In genomic region chr7:38929460-38930171, GRCh38 we compare ENCODE assay signal across 1 cellular context.
TF ChIP-seq lines count a peak whose summit lies in the region.

No MANE protein-coding gene starts in this region.

TF ChIP-seq in K562, 482 proteins besides CTCF, POLR2A, EP300 and RAD21 (continues in another document):
- no peak for TF ChIP-seq ZNF282 (CRISPR knock-in tag; IDR thresholded peaks at IDR 0.05)
- no peak for TF ChIP-seq LCOR (CRISPR knock-in tag; IDR thresholded peaks at IDR 0.05)
- peak; percentile 67; the same call in 1 of the 2 replicates for TF ChIP-seq L3MBTL2 (IDR thresholded peaks at IDR 0.05)
- no peak for TF ChIP-seq FOXK2 (conservative IDR thresholded peaks at IDR 0.05 in 1 of 2, IDR thresholded peaks at IDR 0.05 in 1 of 2; ENCODE audit: low read depth in 2 of 2)
- TF ChIP-seq YY1 (IDR thresholded peaks at IDR 0.05; ENCODE audit: borderline replicate concordance in 1 of 3, control insufficient read depth in 1 of 3, extremely low read depth in 1 of 3, insufficient read depth in 3 of 3, insufficient read length in 1 of 3, insufficient replicate concordance in 2 of 3, low read depth in 1 of 3, low read length in 2 of 3): peak in 2 of 3 experiments; percentile 19 to 72
- no peak for TF ChIP-seq MLLT1 (IDR thresholded peaks at IDR 0.05)
- no peak for TF ChIP-seq POLR3G (IDR thresholded peaks at IDR 0.05; ENCODE audit: extremely low read depth, insufficient read length, insufficient replicate concordance)
- TF ChIP-seq ZNF395 (CRISPR knock-in tag; IDR thresholded peaks at IDR 0.05): 0 out of 2 replicates have a peak, but pooled peaks have one; percentile 40
- peak in 1 of 2 experiments; percentile 62; a peak in 2 of 4 replicates for TF ChIP-seq ZNF639 (CRISPR knock-in tag; conservative IDR thresholded peaks at IDR 0.05 in 1 of 2, IDR thresholded peaks at IDR 0.05 in 1 of 2)
- TF ChIP-seq SFPQ (IDR thresholded peaks at IDR 0.05; ENCODE audit: low read depth, low read length): no peak
- TF ChIP-seq EP400 (IDR thresholded peaks at IDR 0.05): peak; percentile 43
- TF ChIP-seq ZBTB26 (CRISPR knock-in tag; IDR thresholded peaks at IDR 0.05): no peak
- TF ChIP-seq ZNF175 (CRISPR knock-in tag; IDR thresholded peaks at IDR 0.05; ENCODE audit: low read depth): peak; percentile 39; the same call in 1 of the 2 replicates
- TF ChIP-seq PTRF (tag; IDR thresholded peaks at IDR 0.05): peak; percentile 25; the same call in 1 of the 2 replicates
- no peak for TF ChIP-seq ZNF699 (CRISPR knock-in tag; IDR thresholded peaks at IDR 0.05; ENCODE audit: insufficient replicate concordance)
- TF ChIP-seq ATF3 (IDR thresholded peaks at IDR 0.05): peak; percentile 39; the same call in 1 of the 2 replicates
- no peak for TF ChIP-seq ATF3 (CRISPR knock-in tag; conservative IDR thresholded peaks at IDR 0.05)
- no peak for TF ChIP-seq PHF20 (IDR thresholded peaks at IDR 0.05; ENCODE audit: partially characterized antibody)
- TF ChIP-seq CXXC5 (CRISPR knock-in tag; IDR thresholded peaks at IDR 0.05): 0 out of 2 replicates have a peak, but pooled peaks have one; percentile 36
- no peak for TF ChIP-seq NR2C2 (CRISPR knock-in tag; IDR thresholded peaks at IDR 0.05)
- 0 out of 2 replicates have a peak, but pooled peaks have one; percentile 20 for TF ChIP-seq NR2C2 (tag; IDR thresholded peaks at IDR 0.05)
- TF ChIP-seq MGA (IDR thresholded peaks at IDR 0.05): peak; percentile 52; the same call in 1 of the 2 replicates
- no peak for TF ChIP-seq ZNF449 (CRISPR knock-in tag; IDR thresholded peaks at IDR 0.05)
- no peak for TF ChIP-seq MIER1 (IDR thresholded peaks at IDR 0.05; ENCODE audit: low read depth)
- peak; percentile 36; the same call in 1 of the 2 replicates for TF ChIP-seq ZNF589 (CRISPR knock-in tag; IDR thresholded peaks at IDR 0.05; ENCODE audit: low read depth)
- TF ChIP-seq NFE2 (IDR thresholded peaks at IDR 0.05; ENCODE audit: low read depth): peak; percentile 64
- no peak for TF ChIP-seq TCF3 (CRISPR knock-in tag; IDR thresholded peaks at IDR 0.05)
- TF ChIP-seq SNAPC5 (CRISPR knock-in tag; IDR thresholded peaks at IDR 0.05): no peak
- TF ChIP-seq KDM2B (CRISPR knock-in tag; IDR thresholded peaks at IDR 0.05): no peak
- no peak; the same call in 1 of the 2 replicates for TF ChIP-seq JUND (IDR thresholded peaks at IDR 0.05; ENCODE audit: borderline replicate concordance, low read depth, low read length)
- TF ChIP-seq JUND (tag; IDR thresholded peaks at IDR 0.05; ENCODE audit: borderline replicate concordance, low read depth, low read length): 0 out of 3 replicates have a peak, but pooled peaks have one; percentile 18
- no peak for TF ChIP-seq MAFF (IDR thresholded peaks at IDR 0.05; ENCODE audit: low read length)
- TF ChIP-seq CBX3 (IDR thresholded peaks at IDR 0.05; ENCODE audit: borderline replicate concordance in 1 of 2, low read length in 2 of 2): 0 out of 3 replicates have a peak, but pooled peaks of 1 of the 2 experiments have one; percentile 14
- TF ChIP-seq CREM (IDR thresholded peaks at IDR 0.05; ENCODE audit: low read depth): 0 out of 2 replicates have a peak, but pooled peaks have one; percentile 15
- TF ChIP-seq SPI1 (IDR thresholded peaks at IDR 0.05; ENCODE audit: borderline replicate concordance, low read depth, low read length): peak; percentile 22; the same call in 1 of the 2 replicates
- no peak for TF ChIP-seq CBX8 (IDR thresholded peaks at IDR 0.05; ENCODE audit: borderline replicate concordance, extremely low read depth, low read depth, low read length, poor library complexity, severe bottlenecking)
